11 cellular contexts compared by ENCODE assay signal in genomic region chr3:194275231-194275671, GRCh38.
DNase-seq lines count a peak whose midpoint lies in the region; ATAC-seq and TF ChIP-seq lines count a peak whose summit lies in the region.
"Had no signal": no experiment of that assay in that cellular context is flagged by ENCODE, and none has a peak within 500 bp of the region (broad histone marks: within the 10 kb centered on the region; RNA-seq: fewer than 3 reads in every experiment).

No MANE protein-coding gene starts in this region.

- intact Hi-C loops in left cardiac atrium (cut with DNase I) (no loop called here), left ventricle myocardium inferior (cut with micrococcal nuclease) (no loop called here)

- H3K4me3 Mint-ChIP-seq in activated T-helper 17 cell treated with anti-CD3 and anti-CD28 coated beads, Interleukin-2, amount 50 U/mL, for 72 hours = no peak overlapping the region

- peaks cover 7% of the 10 kb centered on the region for H3K4me1 Mint-ChIP-seq in activated T-helper 17 cell treated with anti-CD3 and anti-CD28 coated beads, Interleukin-2, amount 50 U/mL, for 72 hours

- H2BK5ac ChIP-seq in mesenchymal stem cell (ENCODE audit: low read depth, low read length, poor library complexity, severe bottlenecking) = no peak overlapping the region

- DNase-seq in left cardiac atrium (peak; percentile 32), left ventricle myocardium inferior (no peak), mesenchymal stem cell (peak; percentile 46), A172 (ENCODE audit: low spot score) (no peak), NCI-H1105 treated with DMSO at 0.1 percent for 48 hours (lab: John Stamatoyannopoulos, UW) (no peak), HK-2 (ENCODE audit: unreplicated experiment) (no peak)
- DNase-seq: NCI-H2171, transverse colon had no signal

- peak overlapping the region in 1 of 2 experiments; percentile 19 for H3K14ac ChIP-seq in mesenchymal stem cell (ENCODE audit: low read length in 2 of 2)

- 75% methylated on average over 8 of the region's 11 CpGs for WGBS in mesenchymal stem cell

- H2BK12ac ChIP-seq in mesenchymal stem cell (ENCODE audit: low read length in 2 of 2) = peak overlapping the region; percentile 41 to 61

- H2AFZ ChIP-seq in mesenchymal stem cell (ENCODE audit: low read depth, low read length) = no peak overlapping the region

- ATAC-seq in left cardiac atrium (no peak), GM21529 (IDR thresholded peaks at IDR 0.05; ENCODE audit: unreplicated experiment) (no peak)
- no peak for ATAC-seq in activated T-helper 17 cell treated with anti-CD3 and anti-CD28 coated beads, Interleukin-2, amount 50 U/mL, for 72 hours (replicated peaks)

- peak overlapping the region; percentile 10 for H4K8ac ChIP-seq in mesenchymal stem cell (ENCODE audit: low read length)

- H3K4me1 ChIP-seq in left ventricle myocardium inferior (peaks cover 61% of the 10 kb centered on the region), mesenchymal stem cell (ENCODE audit: control insufficient read depth, insufficient read depth, low read depth, low read length) (peaks cover 28% of the 10 kb centered on the region)

- H3K27ac ChIP-seq in left ventricle myocardium inferior (replicated peaks) = no peak overlapping the region
- no peak overlapping the region for H3K27ac ChIP-seq in mesenchymal stem cell (ENCODE audit: low read length, poor library complexity, severe bottlenecking)
- H3K27ac ChIP-seq: VCaP had no signal

- no peak overlapping the region for H3K9ac ChIP-seq in mesenchymal stem cell (ENCODE audit: low read length)

- H3K18ac ChIP-seq in mesenchymal stem cell (ENCODE audit: low read depth in 1 of 2, low read length in 2 of 2) = peak overlapping the region; percentile 38 to 44

- no peak overlapping the region for H3K4me3 ChIP-seq in left ventricle myocardium inferior
- no peak overlapping the region for H3K4me3 ChIP-seq in mesenchymal stem cell (ENCODE audit: insufficient read depth in 1 of 2, low read depth in 1 of 2, low read length in 2 of 2)
- H3K4me3 ChIP-seq: transverse colon had no signal

- no peaks in the 10 kb centered on the region for H3K9me3 Mint-ChIP-seq in activated T-helper 17 cell treated with anti-CD3 and anti-CD28 coated beads, Interleukin-2, amount 50 U/mL, for 72 hours

- peak overlapping the region; percentile 32 for H3K27ac Mint-ChIP-seq in activated T-helper 17 cell treated with anti-CD3 and anti-CD28 coated beads, Interleukin-2, amount 50 U/mL, for 72 hours

- peak overlapping the region in 1 of 2 experiments; percentile 3 for H3K4ac ChIP-seq in mesenchymal stem cell (ENCODE audit: low read depth in 1 of 2, low read length in 2 of 2)

- H3K23ac ChIP-seq in mesenchymal stem cell (ENCODE audit: low read length in 2 of 2) = peak overlapping the region in 1 of 2 experiments; percentile 3

- H3K9me3 ChIP-seq in left ventricle myocardium inferior (replicated peaks) (no peaks in the 10 kb centered on the region), mesenchymal stem cell (ENCODE audit: control insufficient read depth, low read length) (no peaks in the 10 kb centered on the region)
- H3K9me3 ChIP-seq: transverse colon had no signal

- H3K27me3 ChIP-seq in left ventricle myocardium inferior (ENCODE audit: low read depth) (peaks cover 6% of the 10 kb centered on the region), mesenchymal stem cell (ENCODE audit: control insufficient read depth in 1 of 2, insufficient read depth in 1 of 2, low read length in 2 of 2) (peaks cover 6 to 7% of the 10 kb centered on the region in 2 experiments)
- H3K27me3 ChIP-seq: transverse colon had no signal

- TF ChIP-seq CTCF in left ventricle myocardium inferior (IDR thresholded peaks at IDR 0.05; ENCODE audit: borderline replicate concordance) = no peak

- H2BK15ac ChIP-seq in mesenchymal stem cell (ENCODE audit: low read depth, poor library complexity, severe bottlenecking) = no peak overlapping the region

- H2AK5ac ChIP-seq in mesenchymal stem cell (ENCODE audit: low read length, severe bottlenecking) = peak overlapping the region; percentile 17

- H3K4me2 ChIP-seq in mesenchymal stem cell (ENCODE audit: low read length, poor library complexity, severe bottlenecking) = no peak overlapping the region

- no peaks in the 10 kb centered on the region for H3K36me3 Mint-ChIP-seq in activated T-helper 17 cell treated with anti-CD3 and anti-CD28 coated beads, Interleukin-2, amount 50 U/mL, for 72 hours (ENCODE audit: low read depth)

- no peaks in the 10 kb centered on the region for H3K36me3 ChIP-seq in left ventricle myocardium inferior
- H3K36me3 ChIP-seq in mesenchymal stem cell (ENCODE audit: control insufficient read depth in 1 of 2, insufficient read depth in 2 of 2, low read depth in 1 of 2, low read length in 2 of 2) = no peaks in the 10 kb centered on the region
- H3K36me3 ChIP-seq: transverse colon had no signal

- no peaks in the 10 kb centered on the region for H3K27me3 Mint-ChIP-seq in activated T-helper 17 cell treated with anti-CD3 and anti-CD28 coated beads, Interleukin-2, amount 50 U/mL, for 72 hours

- no peaks in the 10 kb centered on the region for H3K79me1 ChIP-seq in mesenchymal stem cell (replicated peaks; ENCODE audit: low read length, poor library complexity, severe bottlenecking)

- peak overlapping the region; percentile 45 for H4K91ac ChIP-seq in mesenchymal stem cell (ENCODE audit: low read length)

- no peak overlapping the region for H2BK120ac ChIP-seq in mesenchymal stem cell (ENCODE audit: low read depth, low read length)

Comparison
In these comparisons a context has a peak if more than half of its experiments do, and no peak if none do; other contexts are left out.
1. DNase-seq: peak in left cardiac atrium (single experiment) and mesenchymal stem cell (single experiment); none in left ventricle myocardium inferior (single experiment), A172 (single experiment), NCI-H1105 treated with DMSO at 0.1 percent for 48 hours (single experiment) and HK-2 (single experiment).